ENCODE assay signal across 8 cellular contexts in the genomic region with DNA sequence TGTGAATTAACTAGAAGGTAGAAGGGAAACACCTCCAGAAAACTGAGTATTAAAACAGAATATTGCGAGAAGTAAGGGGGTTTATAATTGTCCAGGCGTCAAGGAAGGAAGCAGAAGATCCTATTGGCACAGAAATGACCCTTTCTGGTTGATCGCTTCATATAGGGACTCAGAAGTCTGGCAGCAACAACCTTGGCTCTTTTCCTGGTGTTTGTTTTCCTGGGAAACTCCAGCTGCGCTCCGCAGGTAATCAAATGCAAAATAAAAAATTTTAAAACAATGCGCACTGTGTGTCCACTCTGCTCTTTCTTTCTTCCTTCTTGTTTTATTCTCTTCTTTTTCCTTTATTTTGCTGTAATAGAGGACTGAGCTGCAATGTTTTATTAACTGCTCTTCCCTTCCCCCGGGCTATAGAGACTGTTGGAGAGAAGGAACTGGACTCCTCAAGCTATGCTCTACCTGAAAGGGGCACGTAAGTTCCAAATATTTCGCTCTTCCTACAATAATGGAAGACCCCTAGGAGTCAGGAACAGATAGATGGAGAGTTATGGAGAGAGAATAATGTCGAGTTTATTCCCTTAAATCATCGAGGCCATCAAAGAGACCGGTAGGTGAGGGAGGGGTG. TPM values are rescaled to one million over a fixed set of nuclear protein-coding genes. Genes with fewer than 3 reads are reported as not detected.
DNase-seq lines count a peak whose midpoint lies in the region; ATAC-seq lines count a peak whose summit lies in the region.

No MANE protein-coding gene starts in this region.

- H3K27me3 ChIP-seq in iPS-15b (ENCODE audit: control insufficient read depth, insufficient read depth, low read length) (peaks cover 66% of the 10 kb centered on the region), stomach smooth muscle (ENCODE audit: control insufficient read depth in 1 of 2, insufficient read depth in 2 of 2, low read length in 2 of 2) (no peaks in the 10 kb centered on the region)

- no peak overlapping the region for H3K27ac Mint-ChIP-seq in T-helper 2 cell treated with Interferon-gamma antibody and Interleukin-4, amounts not matched to agents 5 μg/mL and 100 μg/mL, for 36 hours
- no peak overlapping the region for H3K27ac Mint-ChIP-seq in activated CD4-positive, alpha-beta memory T cell treated with anti-CD3 and anti-CD28 coated beads for 36 hours

- H3K4me3 ChIP-seq in iPS-15b (ENCODE audit: low read depth, low read length), result peak overlapping the region; percentile 79
- H3K4me3 ChIP-seq in stomach smooth muscle (ENCODE audit: low read length in 2 of 2), result peak overlapping the region; percentile 60 to 80

- H3K27me3 Mint-ChIP-seq in T-helper 2 cell treated with Interferon-gamma antibody and Interleukin-4, amounts not matched to agents 5 μg/mL and 100 μg/mL, for 36 hours (ENCODE audit: low read depth), result peaks cover 29% of the 10 kb centered on the region
- peaks cover 26% of the 10 kb centered on the region for H3K27me3 Mint-ChIP-seq in activated CD4-positive, alpha-beta memory T cell treated with anti-CD3 and anti-CD28 coated beads for 36 hours

- H3K27ac ChIP-seq in stomach smooth muscle (ENCODE audit: low read length), result peak overlapping the region; percentile 58

- CTCF ChIA-PET in activated CD4-positive, alpha-beta memory T cell treated with anti-CD3 and anti-CD28 coated beads for 36 hours (lab: Charles Lee), result interaction anchor here (1.0 to 1.8 kb wide), 2 partner anchors 154 to 278 kb away, joined by 3 to 6 read pairs; no protein-coding TSS in a partner anchor

- no peak for DNase-seq in T-helper 2 cell treated with Interferon-gamma antibody and Interleukin-4, amounts not matched to agents 5 μg/mL and 100 μg/mL, for 36 hours (ENCODE audit: low spot score)
- DNase-seq in T-helper 2 cell, result no peak
- DNase-seq in activated CD4-positive, alpha-beta memory T cell treated with anti-CD3 and anti-CD28 coated beads for 36 hours, result no peak
- DNase-seq in NCI-H1048 (lab: John Stamatoyannopoulos, UW), result no peak

- ATAC-seq in GM18868 (IDR thresholded peaks at IDR 0.05; ENCODE audit: unreplicated experiment), result no peak
- no peak for ATAC-seq in GM21526 (IDR thresholded peaks at IDR 0.05; ENCODE audit: low FRiP score, unreplicated experiment)

- H3K4me1 Mint-ChIP-seq in T-helper 2 cell treated with Interferon-gamma antibody and Interleukin-4, amounts not matched to agents 5 μg/mL and 100 μg/mL, for 36 hours (ENCODE audit: low read depth), result peaks cover 6% of the 10 kb centered on the region
- H3K4me1 Mint-ChIP-seq in activated CD4-positive, alpha-beta memory T cell treated with anti-CD3 and anti-CD28 coated beads for 36 hours (ENCODE audit: low read depth), result peaks cover 6% of the 10 kb centered on the region

- intact Hi-C loops in activated CD4-positive, alpha-beta memory T cell treated with anti-CD3 and anti-CD28 coated beads for 36 hours (cut with micrococcal nuclease), result loop anchor here (1.0 to 2.0 kb wide), 3 partner anchors 13 to 26 kb away; a partner anchor contains a TSS

- peaks cover 9% of the 10 kb centered on the region for H3K9me3 Mint-ChIP-seq in T-helper 2 cell treated with Interferon-gamma antibody and Interleukin-4, amounts not matched to agents 5 μg/mL and 100 μg/mL, for 36 hours
- peaks cover 4% of the 10 kb centered on the region for H3K9me3 Mint-ChIP-seq in activated CD4-positive, alpha-beta memory T cell treated with anti-CD3 and anti-CD28 coated beads for 36 hours

- H3K9ac ChIP-seq in iPS-15b (ENCODE audit: low read depth, low read length) (no peak overlapping the region), stomach smooth muscle (ENCODE audit: low read length in 2 of 2) (peak overlapping the region; percentile 54 to 58)

- H3K4me1 ChIP-seq in iPS-15b (ENCODE audit: control insufficient read depth, insufficient read depth, low read length), result no peaks in the 10 kb centered on the region
- H3K4me1 ChIP-seq in stomach smooth muscle (ENCODE audit: control insufficient read depth, insufficient read depth, low read length), result peaks cover 5% of the 10 kb centered on the region

- peak overlapping the region; percentile 82 for H3K4me3 Mint-ChIP-seq in T-helper 2 cell treated with Interferon-gamma antibody and Interleukin-4, amounts not matched to agents 5 μg/mL and 100 μg/mL, for 36 hours
- H3K4me3 Mint-ChIP-seq in activated CD4-positive, alpha-beta memory T cell treated with anti-CD3 and anti-CD28 coated beads for 36 hours, result peak overlapping the region; percentile 73

- H3K36me3 ChIP-seq in iPS-15b (ENCODE audit: control insufficient read depth, insufficient read depth, low read length) (no peaks in the 10 kb centered on the region), stomach smooth muscle (ENCODE audit: control insufficient read depth in 2 of 2, insufficient read depth in 2 of 2, low read length in 2 of 2) (no peaks in the 10 kb centered on the region)

- H3K9me3 ChIP-seq in iPS-15b (ENCODE audit: control insufficient read depth, insufficient read depth, low read length) (no peaks in the 10 kb centered on the region), stomach smooth muscle (ENCODE audit: control insufficient read depth in 2 of 2, low read length in 2 of 2) (no peaks in the 10 kb centered on the region)

- POLR2A ChIA-PET in activated CD4-positive, alpha-beta memory T cell treated with anti-CD3 and anti-CD28 coated beads for 36 hours (lab: Charles Lee), result interaction anchor here (0.9 to 1.9 kb wide), 4 partner anchors 12 to 150 kb away, joined by 3 to 6 read pairs (median 4); a partner anchor contains a TSS

- no peaks in the 10 kb centered on the region for H3K36me3 Mint-ChIP-seq in T-helper 2 cell treated with Interferon-gamma antibody and Interleukin-4, amounts not matched to agents 5 μg/mL and 100 μg/mL, for 36 hours (ENCODE audit: low read depth)
- H3K36me3 Mint-ChIP-seq in activated CD4-positive, alpha-beta memory T cell treated with anti-CD3 and anti-CD28 coated beads for 36 hours, result no peaks in the 10 kb centered on the region

RNA-seq across cellular contexts. Expression of a gene that starts 0.7 kb away (rescaled TPM):
- under 1 TPM; 0.36 to 0.94 TPM for total RNA-seq in activated CD4-positive, alpha-beta memory T cell treated with anti-CD3 and anti-CD28 coated beads for 36 hours

RNA-seq across cellular contexts. Expression of a gene that starts 25.2 kb away (rescaled TPM):
- 10 to 100 TPM; 43.6 to 45.2 TPM for total RNA-seq in activated CD4-positive, alpha-beta memory T cell treated with anti-CD3 and anti-CD28 coated beads for 36 hours

RNA-seq across cellular contexts. Expression of a gene that starts 25.4 kb away (rescaled TPM):
- 100 to 1,000 TPM; 112 to 114 TPM for total RNA-seq in activated CD4-positive, alpha-beta memory T cell treated with anti-CD3 and anti-CD28 coated beads for 36 hours
